In the genomic region with DNA sequence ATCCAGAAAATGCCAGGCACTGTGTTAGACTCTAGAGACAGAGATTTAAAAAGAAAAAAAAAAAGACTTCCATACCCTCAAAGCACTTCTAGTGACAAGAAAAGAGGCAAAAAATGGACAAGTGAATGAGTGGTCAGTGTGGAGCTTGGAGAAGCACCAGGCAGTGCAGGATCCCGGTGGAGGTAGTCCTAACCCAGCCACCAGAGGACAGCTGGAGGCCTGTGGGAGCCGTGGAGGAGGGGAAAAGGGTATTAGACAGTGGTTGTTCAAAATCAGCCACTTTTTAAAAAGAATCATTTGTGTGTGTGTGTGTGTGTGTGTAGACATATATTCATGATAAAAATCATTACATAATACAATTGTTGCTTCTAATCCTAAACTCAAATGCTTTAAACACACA, we compare ENCODE assay signal across 24 cellular contexts. TPM values are rescaled to one million over a fixed set of nuclear protein-coding genes. Genes with fewer than 3 reads are reported as not detected.
DNase-seq lines count a peak whose midpoint lies in the region; ATAC-seq, FAIRE-seq and TF ChIP-seq lines count a peak whose summit lies in the region.
"Had no signal": no experiment of that assay in that cellular context is flagged by ENCODE, and none has a peak within 500 bp of the region (broad histone marks: within the 10 kb centered on the region; RNA-seq: fewer than 3 reads in every experiment).

No MANE protein-coding gene starts in this region.

- no peak overlapping the region for H3K4me3 Mint-ChIP-seq in activated CD8-positive, alpha-beta T cell treated with anti-CD3 and anti-CD28 coated beads, Interleukin-2, amount 10 ng/mL, durations not matched to agents 7 days and 5 days
- H3K4me3 Mint-ChIP-seq in activated CD8-positive, alpha-beta T cell treated with anti-CD3 and anti-CD28 coated beads for 36 hours, result no peak overlapping the region
- no peak overlapping the region for H3K4me3 Mint-ChIP-seq in activated naive CD8-positive, alpha-beta T cell treated with anti-CD3 and anti-CD28 coated beads for 36 hours
- H3K4me3 Mint-ChIP-seq: B cell; CD4-positive, CD25-positive, alpha-beta regulatory T cell; CD8-positive, alpha-beta T cell had no signal

- CTCF ChIA-PET in activated CD8-positive, alpha-beta T cell treated with anti-CD3 and anti-CD28 coated beads, Interleukin-2, amount 10 ng/mL, durations not matched to agents 7 days and 5 days (lab: Charles Lee), result interaction anchor here (0.7 to 1.9 kb wide), 3 partner anchors 9 to 30 kb away, joined by 3 to 4 read pairs (median 3); no protein-coding TSS in a partner anchor
- CTCF ChIA-PET in activated CD8-positive, alpha-beta T cell treated with anti-CD3 and anti-CD28 coated beads for 36 hours (lab: Charles Lee), result interaction anchor here (0.6 kb wide), 1 partner anchor 379 kb away, joined by 4 read pairs; no protein-coding TSS in a partner anchor
- CTCF ChIA-PET in K562 (lab: Yijun Ruan, JAX; ENCODE audit: low intra/inter-chr PET ratio), result no interaction called here

- H3K79me2 ChIP-seq in K562 (ENCODE audit: control insufficient read depth, insufficient read depth, low read length), result no peaks in the 10 kb centered on the region

- H3K9me3 ChIP-seq in K562 (replicated peaks; ENCODE audit: control insufficient read depth, insufficient read depth, low read depth, low read length) (no peaks in the 10 kb centered on the region), esophagus muscularis mucosa (no peaks in the 10 kb centered on the region)
- H3K9me3 ChIP-seq: BLaER1, Caco-2 had no signal

- TF ChIP-seq RAD21 in K562 (CRISPR knock-in tag; conservative IDR thresholded peaks at IDR 0.05 in 1 of 2, IDR thresholded peaks at IDR 0.05 in 1 of 2), result no peak

- intact Hi-C loops in activated CD8-positive, alpha-beta T cell treated with anti-CD3 and anti-CD28 coated beads for 36 hours (cut with micrococcal nuclease), result no loop called here
- intact Hi-C loops in K562 (cut with micrococcal nuclease), result no loop called here
- intact Hi-C loops in esophagus muscularis mucosa (cut with DNase I), result no loop called here

- H3K27ac ChIP-seq in K562 (ENCODE audit: extremely low read depth, low read depth, low read length) (no peak overlapping the region), esophagus muscularis mucosa (replicated peaks in 1 of 4) (no peak overlapping the region)
- H3K27ac ChIP-seq: 22Rv1, BLaER1, C4-2B, GM23248 had no signal

- FAIRE-seq in K562 (lab: Jason Lieb, UNC), result no peak
- FAIRE-seq: A204.1, GM12878, GM19239, H1 had no signal

- TF ChIP-seq POLR2A in K562 (conservative IDR thresholded peaks at IDR 0.05) (no peak), esophagus muscularis mucosa (IDR thresholded peaks at IDR 0.05; ENCODE audit: low read depth) (no peak)

- H3K36me3 Mint-ChIP-seq in activated CD8-positive, alpha-beta T cell treated with anti-CD3 and anti-CD28 coated beads, Interleukin-2, amount 10 ng/mL, durations not matched to agents 7 days and 5 days (ENCODE audit: low read depth), result no peaks in the 10 kb centered on the region
- no peaks in the 10 kb centered on the region for H3K36me3 Mint-ChIP-seq in activated CD8-positive, alpha-beta T cell treated with anti-CD3 and anti-CD28 coated beads for 36 hours (ENCODE audit: low read depth)
- H3K36me3 Mint-ChIP-seq in activated naive CD8-positive, alpha-beta T cell treated with anti-CD3 and anti-CD28 coated beads for 36 hours, result no peaks in the 10 kb centered on the region
- H3K36me3 Mint-ChIP-seq: CD4-positive, CD25-positive, alpha-beta regulatory T cell; CD8-positive, alpha-beta T cell had no signal

- H3K27me3 ChIP-seq in K562 (ENCODE audit: control insufficient read depth in 2 of 2, insufficient read depth in 2 of 2, low read length in 2 of 2) (no peaks in the 10 kb centered on the region), esophagus muscularis mucosa (no peaks in the 10 kb centered on the region)
- H3K27me3 ChIP-seq: BLaER1 had no signal

- in situ Hi-C loops in K562 (cut with MboI), result no loop called here

- H3K4me3 ChIP-seq in K562, result no peak overlapping the region
- H3K4me3 ChIP-seq in esophagus muscularis mucosa, result no peak overlapping the region
- H3K4me3 ChIP-seq: BLaER1, GM12878, GM23248 had no signal

- H3K27me3 Mint-ChIP-seq in activated CD8-positive, alpha-beta T cell treated with anti-CD3 and anti-CD28 coated beads, Interleukin-2, amount 10 ng/mL, durations not matched to agents 7 days and 5 days (ENCODE audit: low read depth), result peaks cover 29% of the 10 kb centered on the region
- H3K27me3 Mint-ChIP-seq in activated CD8-positive, alpha-beta T cell treated with anti-CD3 and anti-CD28 coated beads for 36 hours, result peaks cover 3% of the 10 kb centered on the region
- peaks cover 5% of the 10 kb centered on the region for H3K27me3 Mint-ChIP-seq in activated naive CD8-positive, alpha-beta T cell treated with anti-CD3 and anti-CD28 coated beads for 36 hours

- H3K4me2 ChIP-seq in K562 (ENCODE audit: insufficient read depth, low read length), result no peak overlapping the region
- H3K4me2 ChIP-seq: BLaER1 had no signal

- no TSS peak for BruUV-seq in K562 (replicated peaks; lab: Mats Ljungman, UMichigan)

- no peaks in the 10 kb centered on the region for H3K9me3 Mint-ChIP-seq in activated CD8-positive, alpha-beta T cell treated with anti-CD3 and anti-CD28 coated beads, Interleukin-2, amount 10 ng/mL, durations not matched to agents 7 days and 5 days (ENCODE audit: insufficient read depth)
- H3K9me3 Mint-ChIP-seq in activated CD8-positive, alpha-beta T cell treated with anti-CD3 and anti-CD28 coated beads for 36 hours, result no peaks in the 10 kb centered on the region
- no peaks in the 10 kb centered on the region for H3K9me3 Mint-ChIP-seq in activated naive CD8-positive, alpha-beta T cell treated with anti-CD3 and anti-CD28 coated beads for 36 hours
- H3K9me3 Mint-ChIP-seq: CD4-positive, CD25-positive, alpha-beta regulatory T cell; CD8-positive, alpha-beta T cell had no signal

- H3K4me1 Mint-ChIP-seq in activated CD8-positive, alpha-beta T cell treated with anti-CD3 and anti-CD28 coated beads, Interleukin-2, amount 10 ng/mL, durations not matched to agents 7 days and 5 days (ENCODE audit: low read depth), result peaks cover 21% of the 10 kb centered on the region
- peaks cover 5% of the 10 kb centered on the region for H3K4me1 Mint-ChIP-seq in activated CD8-positive, alpha-beta T cell treated with anti-CD3 and anti-CD28 coated beads for 36 hours (ENCODE audit: low read depth)
- peaks cover 4% of the 10 kb centered on the region for H3K4me1 Mint-ChIP-seq in activated naive CD8-positive, alpha-beta T cell treated with anti-CD3 and anti-CD28 coated beads for 36 hours

- H2AFZ ChIP-seq in K562 (ENCODE audit: low read depth, low read length), result no peak overlapping the region
- H2AFZ ChIP-seq: GM23248 had no signal

- ATAC-seq in activated CD8-positive, alpha-beta T cell treated with anti-CD3 and anti-CD28 coated beads, Interleukin-2, amount 10 ng/mL, durations not matched to agents 7 days and 5 days, result no peak
- ATAC-seq in activated CD8-positive, alpha-beta T cell treated with anti-CD3 and anti-CD28 coated beads for 36 hours, result no peak
- ATAC-seq in K562, result peak; percentile 51; the same call in 1 of the 3 replicates
- ATAC-seq: CD8-positive, alpha-beta T cell; GM12878 had no signal

- no peak overlapping the region for H3K27ac Mint-ChIP-seq in activated CD8-positive, alpha-beta T cell treated with anti-CD3 and anti-CD28 coated beads, Interleukin-2, amount 10 ng/mL, durations not matched to agents 7 days and 5 days
- no peak overlapping the region for H3K27ac Mint-ChIP-seq in activated CD8-positive, alpha-beta T cell treated with anti-CD3 and anti-CD28 coated beads for 36 hours
- no peak overlapping the region for H3K27ac Mint-ChIP-seq in activated naive CD8-positive, alpha-beta T cell treated with anti-CD3 and anti-CD28 coated beads for 36 hours
- H3K27ac Mint-ChIP-seq: B cell; CD4-positive, CD25-positive, alpha-beta regulatory T cell; CD8-positive, alpha-beta T cell had no signal

- TF ChIP-seq EP300 in K562 (IDR thresholded peaks at IDR 0.05; ENCODE audit: low read length), result no peak
- no peak for TF ChIP-seq EP300 in esophagus muscularis mucosa (IDR thresholded peaks at IDR 0.05)

- no peaks in the 10 kb centered on the region for H3K9me1 ChIP-seq in K562 (ENCODE audit: control insufficient read depth, insufficient read depth, low read length)

- peak; percentile 17 for DNase-seq in activated CD8-positive, alpha-beta T cell treated with anti-CD3 and anti-CD28 coated beads, Interleukin-2, amount 10 ng/mL, durations not matched to agents 7 days and 5 days
- no peak for DNase-seq in activated CD8-positive, alpha-beta T cell treated with anti-CD3 and anti-CD28 coated beads for 36 hours
- DNase-seq in K562 (ENCODE audit: extremely low read depth in 1 of 4, low spot score in 3 of 4) (no peak), esophagus muscularis mucosa (ENCODE audit: extremely low spot score) (peak; percentile 66)
- DNase-seq in activated naive CD8-positive, alpha-beta T cell treated with anti-CD3 and anti-CD28 coated beads for 36 hours, result no peak
- no peak for DNase-seq in activated CD8-positive, alpha-beta memory T cell treated with anti-CD3 and anti-CD28 coated beads, Interleukin-2, amount 50 U/mL, for 4 hours
- DNase-seq: Caco-2; CD4-positive, CD25-positive, alpha-beta regulatory T cell; CD8-positive, alpha-beta T cell; DMS 273 treated with DMSO at 0.1 percent for 48 hours; DMS79; EL; GDM1; GM23248; H7; HCEC 1CT had no signal

- H3K4me1 ChIP-seq in K562 (replicated peaks in 1 of 2; ENCODE audit: control insufficient read depth in 2 of 2, insufficient read depth in 2 of 2, low read length in 2 of 2), result peaks cover 5 to 32% of the 10 kb centered on the region in 2 experiments; a peak in 4 of 5 replicates
- peaks cover 5 to 12% (median 9%) of the 10 kb centered on the region in 4 donors for H3K4me1 ChIP-seq in esophagus muscularis mucosa
- H3K4me1 ChIP-seq: Caco-2 had no signal

- H3K9ac ChIP-seq in K562 (ENCODE audit: insufficient read depth in 1 of 2, low read depth in 2 of 2, low read length in 2 of 2), result no peak overlapping the region
- H3K9ac ChIP-seq: BLaER1, GM23248 had no signal

- no peaks in the 10 kb centered on the region for H4K20me1 ChIP-seq in K562 (replicated peaks; ENCODE audit: control insufficient read depth, insufficient read depth, low read length)
- H4K20me1 ChIP-seq: BLaER1 had no signal

- TF ChIP-seq CTCF in activated CD8-positive, alpha-beta T cell treated with anti-CD3 and anti-CD28 coated beads for 36 hours (IDR thresholded peaks at IDR 0.05), result no peak
- no peak for TF ChIP-seq CTCF in K562 (IDR thresholded peaks at IDR 0.05 in 2 of 3, conservative IDR thresholded peaks at IDR 0.05 in 1 of 3; ENCODE audit: insufficient read depth in 2 of 3, low read depth in 1 of 3, low read length in 3 of 3)
- TF ChIP-seq CTCF in esophagus muscularis mucosa (IDR thresholded peaks at IDR 0.05), result no peak

- POLR2A ChIA-PET in activated CD8-positive, alpha-beta T cell treated with anti-CD3 and anti-CD28 coated beads, Interleukin-2, amount 10 ng/mL, durations not matched to agents 7 days and 5 days (lab: Charles Lee), result no interaction called here
- POLR2A ChIA-PET in activated CD8-positive, alpha-beta T cell treated with anti-CD3 and anti-CD28 coated beads for 36 hours (lab: Charles Lee), result no interaction called here
- POLR2A ChIA-PET in K562 (lab: Yijun Ruan, JAX), result no interaction called here

- WGBS in K562 (ENCODE audit: insufficient coverage, low coverage, missing lambda C conversion rate), result 39% methylated on average over 2 of the region's 2 CpGs
- 90% methylated on average over 2 of the region's 2 CpGs for WGBS in esophagus muscularis mucosa

- H3K36me3 ChIP-seq in K562 (ENCODE audit: control insufficient read depth, insufficient read depth, low read length) (no peaks in the 10 kb centered on the region), esophagus muscularis mucosa (no peaks in the 10 kb centered on the region)
- H3K36me3 ChIP-seq: BLaER1 had no signal

RNA-seq across cellular contexts. Expression of a gene that starts 32.8 kb away (rescaled TPM):
- 10 to 100 TPM; 12.6 to 16.2 TPM for total RNA-seq in activated CD8-positive, alpha-beta T cell treated with anti-CD3 and anti-CD28 coated beads, Interleukin-2, amount 10 ng/mL, durations not matched to agents 7 days and 5 days
- 10 to 100 TPM in 1 of 2 experiments, 1 to 10 TPM in 1; 8.3 to 12.2 TPM for total RNA-seq in activated CD8-positive, alpha-beta T cell treated with anti-CD3 and anti-CD28 coated beads for 36 hours
- total RNA-seq in K562 (2011; cell fraction: chromatin; rRNA removed; ENCODE audit: low replicate concordance), result 16.7 and 39.1 TPM in 2 replicates
- 11.2 and 15.0 TPM in 2 replicates for total RNA-seq in K562 (2011; cell fraction: nucleolus; rRNA removed)
- total RNA-seq in K562 (2011; cell fraction: nucleoplasm; rRNA removed), result 13.9 and 14.0 TPM in 2 replicates
- total RNA-seq in K562 (2014; rRNA removed) (1.8 and 4.3 TPM in 2 replicates), K562 (2014; rRNA removed; fragmentation: Illumina TruSeq; extraction: Trizol) (2.6 and 4.1 TPM in 2 replicates), K562 (2015; rRNA removed; fragmentation: Illumina TruSeq; extraction: Trizol) (5.3 and 5.6 TPM in 2 replicates), K562 (2021) (9.9 and 11.2 TPM in 2 replicates), esophagus muscularis mucosa (100 to 1,000 TPM; 113 to 225 (median 183) TPM)
- polyA plus RNA-seq in K562 (2011; rRNA removed) (4.1 and 14.1 TPM in 2 replicates), K562 (2014; fragmentation: Illumina TruSeq; extraction: Trizol) (4.6 and 6.2 TPM in 2 replicates), K562 (2014; fragmentation: Nextera tagmentation; extraction: Ambion mirVana) (under 1 TPM; 0.25 to 0.56 TPM), K562 (2014; rRNA removed) (2.9 and 3.6 TPM in 2 replicates)
- 3.4 and 4.8 TPM in 2 replicates for polyA plus RNA-seq in K562 (2011; cell fraction: cytosol; rRNA removed)
- polyA plus RNA-seq in K562 (2011; cell fraction: nucleus; rRNA removed), result 15.8 and 17.6 TPM in 2 replicates
- 13.3 and 35.0 TPM in 2 replicates for polyA plus RNA-seq in K562 (2012)
- polyA minus RNA-seq in K562 (2011; rRNA and poly(A)+ RNA removed), result 6.0 and 12.7 TPM in 2 replicates
- polyA minus RNA-seq in K562 (2011; cell fraction: cytosol; rRNA and poly(A)+ RNA removed), result 6.8 and 16.1 TPM in 2 replicates
- polyA minus RNA-seq in K562 (2011; cell fraction: nucleus; rRNA and poly(A)+ RNA removed), result 14.5 and 17.2 TPM in 2 replicates
- total RNA-seq in activated naive CD8-positive, alpha-beta T cell treated with anti-CD3 and anti-CD28 coated beads for 36 hours, result 1 to 10 TPM in 1 of 2 experiments, under 1 TPM in 1; 0.78 to 1.5 TPM

Comparison
In these comparisons a context has a peak if more than half of its experiments do, and no peak if none do; other contexts are left out.
1. DNase-seq: peak in activated CD8-positive, alpha-beta T cell treated with anti-CD3 and anti-CD28 coated beads, Interleukin-2, amount 10 ng/mL, durations not matched to agents 7 days and 5 days (single experiment) and esophagus muscularis mucosa (single experiment); none in activated CD8-positive, alpha-beta T cell treated with anti-CD3 and anti-CD28 coated beads for 36 hours (single experiment), K562 (0 of 4), activated naive CD8-positive, alpha-beta T cell treated with anti-CD3 and anti-CD28 coated beads for 36 hours (single experiment) and activated CD8-positive, alpha-beta memory T cell treated with anti-CD3 and anti-CD28 coated beads, Interleukin-2, amount 50 U/mL, for 4 hours (single experiment).